1 cellular context compared by ENCODE assay signal in the genomic region with DNA sequence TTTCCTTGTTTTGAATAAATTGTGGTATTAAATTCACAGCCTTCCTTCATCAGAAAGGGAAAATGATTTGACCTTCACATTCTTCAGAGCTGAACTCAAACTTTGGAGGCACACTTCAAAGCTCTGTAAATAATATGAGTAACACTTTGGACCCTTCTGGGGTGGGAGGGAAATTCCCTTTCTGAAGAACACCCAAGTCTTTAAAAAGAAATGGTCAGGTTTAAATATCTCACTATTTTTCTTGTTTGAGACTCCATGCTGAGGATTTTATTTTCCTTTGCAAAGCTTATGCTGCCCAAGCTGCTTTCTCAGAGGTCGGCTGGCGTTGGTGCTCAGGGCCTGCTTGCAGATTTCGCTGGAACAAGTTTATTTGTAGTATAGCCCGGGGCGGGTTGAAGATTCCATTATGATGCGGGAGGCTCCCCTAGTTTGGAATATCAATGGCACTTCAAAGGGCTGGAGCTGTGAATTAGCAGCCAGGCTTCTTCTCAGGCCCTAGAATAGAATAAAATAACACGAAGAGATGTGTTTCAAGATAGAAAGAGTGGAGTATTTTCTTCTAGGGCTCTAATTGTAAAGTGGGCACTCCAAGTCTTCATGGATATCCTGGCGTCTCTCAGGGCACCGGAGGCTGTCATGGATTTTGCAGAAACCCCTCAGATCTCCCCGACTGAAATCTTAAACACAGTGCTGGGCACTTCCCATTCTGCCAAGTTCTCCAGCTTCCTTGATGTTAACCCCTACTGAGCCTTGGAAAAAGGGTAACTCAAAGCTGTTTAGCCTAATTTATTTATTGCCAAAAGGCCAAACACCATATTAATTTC.
TF ChIP-seq lines count a peak whose summit lies in the region.

No MANE protein-coding gene starts in this region.

TF ChIP-seq in SK-N-SH treated with all-trans-retinoic acid at 6 μM for 48 hours, 23 proteins besides CTCF, POLR2A, EP300 and RAD21 (continued from another document):
- TF ChIP-seq, protein P1, sequence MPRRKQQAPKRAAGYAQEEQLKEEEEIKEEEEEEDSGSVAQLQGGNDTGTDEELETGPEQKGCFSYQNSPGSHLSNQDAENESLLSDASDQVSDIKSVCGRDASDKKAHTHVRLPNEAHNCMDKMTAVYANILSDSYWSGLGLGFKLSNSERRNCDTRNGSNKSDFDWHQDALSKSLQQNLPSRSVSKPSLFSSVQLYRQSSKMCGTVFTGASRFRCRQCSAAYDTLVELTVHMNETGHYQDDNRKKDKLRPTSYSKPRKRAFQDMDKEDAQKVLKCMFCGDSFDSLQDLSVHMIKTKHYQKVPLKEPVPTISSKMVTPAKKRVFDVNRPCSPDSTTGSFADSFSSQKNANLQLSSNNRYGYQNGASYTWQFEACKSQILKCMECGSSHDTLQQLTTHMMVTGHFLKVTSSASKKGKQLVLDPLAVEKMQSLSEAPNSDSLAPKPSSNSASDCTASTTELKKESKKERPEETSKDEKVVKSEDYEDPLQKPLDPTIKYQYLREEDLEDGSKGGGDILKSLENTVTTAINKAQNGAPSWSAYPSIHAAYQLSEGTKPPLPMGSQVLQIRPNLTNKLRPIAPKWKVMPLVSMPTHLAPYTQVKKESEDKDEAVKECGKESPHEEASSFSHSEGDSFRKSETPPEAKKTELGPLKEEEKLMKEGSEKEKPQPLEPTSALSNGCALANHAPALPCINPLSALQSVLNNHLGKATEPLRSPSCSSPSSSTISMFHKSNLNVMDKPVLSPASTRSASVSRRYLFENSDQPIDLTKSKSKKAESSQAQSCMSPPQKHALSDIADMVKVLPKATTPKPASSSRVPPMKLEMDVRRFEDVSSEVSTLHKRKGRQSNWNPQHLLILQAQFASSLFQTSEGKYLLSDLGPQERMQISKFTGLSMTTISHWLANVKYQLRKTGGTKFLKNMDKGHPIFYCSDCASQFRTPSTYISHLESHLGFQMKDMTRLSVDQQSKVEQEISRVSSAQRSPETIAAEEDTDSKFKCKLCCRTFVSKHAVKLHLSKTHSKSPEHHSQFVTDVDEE (CRISPR knock-in tag; IDR thresholded peaks at IDR 0.05) = no peak
